In genomic region chr1:231091853-231092301, GRCh38 we compare ENCODE assay signal across 8 cellular contexts. TPM values are rescaled to one million over a fixed set of nuclear protein-coding genes. Genes with fewer than 3 reads are reported as not detected.
DNase-seq lines count a peak whose midpoint lies in the region; ATAC-seq and TF ChIP-seq lines count a peak whose summit lies in the region.

No MANE protein-coding gene starts in this region.

- H3K27ac ChIP-seq in foreskin keratinocyte, result no peak overlapping the region
- no peak overlapping the region for H3K27ac ChIP-seq in vagina

- H3K36me3 ChIP-seq in GM06990 (ENCODE audit: control insufficient read depth, insufficient read depth, low read length) (no peaks in the 10 kb centered on the region), vagina (no peaks in the 10 kb centered on the region)

- H3K4me3 ChIP-seq in GM06990 (replicated peaks; ENCODE audit: low read depth, low read length) (no peak overlapping the region), vagina (no peak overlapping the region)

- H3K9me3 ChIP-seq in vagina, result no peaks in the 10 kb centered on the region

- ATAC-seq in foreskin keratinocyte (peak; percentile 58), HG03442 (IDR thresholded peaks at IDR 0.05; ENCODE audit: unreplicated experiment) (no peak)

- H3K4me1 ChIP-seq in foreskin keratinocyte, result no peaks in the 10 kb centered on the region
- peaks cover 7% of the 10 kb centered on the region for H3K4me1 ChIP-seq in vagina

- DNase-seq in GM06990 (ENCODE audit: extremely low read depth, insufficient read length), result no peak
- peak; percentile 12 for DNase-seq in M059J (ENCODE audit: low read depth)
- peak; percentile 16 to 31 for DNase-seq in activated CD4-positive, alpha-beta T cell treated with anti-CD3 and anti-CD28 coated beads, Interleukin-2, amount 50 U/mL, for 4 hours
- DNase-seq in foreskin keratinocyte, result no peak
- peak in 2 of 3 donors; percentile 3 to 26 for DNase-seq in stimulated activated CD4-positive, alpha-beta T cell treated with anti-CD3 and anti-CD28 coated beads, TNF-alpha, amount 100 ng/mL, for 1 hour (ENCODE audit: low read depth in 3 of 3, low spot score in 1 of 3)
- DNase-seq in DMS79 treated with DMSO at 0.1 percent for 48 hours (lab: John Stamatoyannopoulos, UW), result no peak
- DNase-seq in vagina (ENCODE audit: extremely low spot score in 2 of 2), result no peak

- TF ChIP-seq POLR2A in vagina (IDR thresholded peaks at IDR 0.05), result no peak

- intact Hi-C loops in vagina (cut with DNase I), result no loop called here

- peak; percentile 87 for TF ChIP-seq CTCF in GM06990 (IDR thresholded peaks at IDR 0.05; ENCODE audit: insufficient read depth, low read length, poor library complexity, severe bottlenecking)
- TF ChIP-seq CTCF in foreskin keratinocyte (conservative IDR thresholded peaks at IDR 0.05), result peak; percentile 69
- TF ChIP-seq CTCF in vagina (IDR thresholded peaks at IDR 0.05), result no peak

- H3K27me3 ChIP-seq in GM06990 (replicated peaks; ENCODE audit: control insufficient read depth, insufficient read depth, low read length) (peaks cover 2% of the 10 kb centered on the region), foreskin keratinocyte (no peaks in the 10 kb centered on the region), vagina (no peaks in the 10 kb centered on the region)

RNA-seq across cellular contexts. Expression of gene FAM89A, which starts 51.8 kb away (rescaled TPM):
- 7.3 and 9.4 TPM in 2 replicates for total RNA-seq in M059J (2014; rRNA removed; shearing (Covaris generic))
- 15.7 and 16.9 TPM in 2 replicates for total RNA-seq in foreskin keratinocyte
- 15.6 and 15.7 TPM in 2 replicates for polyA plus RNA-seq in foreskin keratinocyte
- 37.3 TPM for total RNA-seq in vagina

Comparison
In these comparisons a context has a peak if more than half of its experiments do, and no peak if none do; other contexts are left out.
1. DNase-seq: peak in M059J (single experiment), activated CD4-positive, alpha-beta T cell treated with anti-CD3 and anti-CD28 coated beads, Interleukin-2, amount 50 U/mL, for 4 hours (2 of 2) and stimulated activated CD4-positive, alpha-beta T cell treated with anti-CD3 and anti-CD28 coated beads, TNF-alpha, amount 100 ng/mL, for 1 hour (2 of 3); none in GM06990 (single experiment), foreskin keratinocyte (0 of 2), DMS79 treated with DMSO at 0.1 percent for 48 hours (single experiment) and vagina (0 of 2).
2. CTCF ChIP-seq: peak in GM06990 (single experiment) and foreskin keratinocyte (single experiment); none in vagina (0 of 3).